ENCODE assay signal across 12 cellular contexts in the genomic region with DNA sequence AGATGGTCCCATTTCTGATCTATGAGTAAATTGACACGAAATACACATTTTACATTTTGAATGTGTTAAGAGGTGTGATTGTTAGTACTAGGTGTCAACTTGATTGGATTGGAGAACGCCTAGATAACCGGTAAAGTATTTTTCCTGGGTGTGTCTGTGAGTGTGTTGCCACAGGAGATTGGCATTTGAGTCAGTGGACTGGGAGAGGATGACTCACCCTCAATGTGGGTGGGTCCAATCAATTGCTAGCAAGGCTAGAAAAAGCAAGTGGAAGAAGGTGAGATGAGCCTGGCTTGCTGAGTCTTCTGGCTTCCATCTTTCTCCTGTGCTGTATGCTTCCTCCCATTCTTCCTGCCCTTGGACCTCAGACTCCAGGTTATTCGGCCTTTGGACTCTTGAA.
A peak's percentile ranks its signal among the peaks of the same experiment; 100 is the strongest.
DNase-seq lines count a peak whose midpoint lies in the region; ATAC-seq and TF ChIP-seq lines count a peak whose summit lies in the region.
"Had no signal": no experiment of that assay in that cellular context is flagged by ENCODE, and none has a peak within 500 bp of the region (broad histone marks: within the 10 kb centered on the region; RNA-seq: fewer than 3 reads in every experiment).

No MANE protein-coding gene starts in this region.

- H3K4me1 Mint-ChIP-seq in Caco-2 (ENCODE audit: low read depth, unreplicated experiment), result peaks cover 10% of the 10 kb centered on the region
- H3K4me1 Mint-ChIP-seq: activated naive CD4-positive, alpha-beta T cell treated with anti-CD3 and anti-CD28 coated beads, Interleukin-2, amount 50 U/mL, for 24 hours had no signal

- H3K36me3 ChIP-seq in Caco-2 (ENCODE audit: control insufficient read depth, insufficient read depth, low read length) (no peaks in the 10 kb centered on the region), brain microvascular endothelial cell (replicated peaks) (no peaks in the 10 kb centered on the region), heart right ventricle (no peaks in the 10 kb centered on the region)

- H3K36me3 Mint-ChIP-seq in Caco-2 (ENCODE audit: insufficient read depth, unreplicated experiment), result no peaks in the 10 kb centered on the region
- H3K36me3 Mint-ChIP-seq: activated naive CD4-positive, alpha-beta T cell treated with anti-CD3 and anti-CD28 coated beads, Interleukin-2, amount 50 U/mL, for 24 hours had no signal

- WGBS in heart right ventricle, 2 donors, result 81% methylated on average over 4 of the region's 4 CpGs

- H3K4me3 Mint-ChIP-seq in Caco-2 (ENCODE audit: unreplicated experiment), result no peak overlapping the region
- H3K4me3 Mint-ChIP-seq: activated naive CD4-positive, alpha-beta T cell treated with anti-CD3 and anti-CD28 coated beads, Interleukin-2, amount 50 U/mL, for 24 hours had no signal

- intact Hi-C loops in Caco-2 (cut with micrococcal nuclease; ENCODE audit: unreplicated experiment) (no loop called here), heart right ventricle (cut with DNase I) (no loop called here)

- POLR2A ChIA-PET in Caco-2 (lab: Charles Lee), result no interaction called here

- TF ChIP-seq CTCF in Caco-2 (IDR thresholded peaks at IDR 0.05; ENCODE audit: insufficient read depth in 1 of 2, low read depth in 1 of 2, low read length in 1 of 2, severe bottlenecking in 1 of 2, unreplicated experiment in 1 of 2) (no peak), brain microvascular endothelial cell (IDR thresholded peaks at IDR 0.05; ENCODE audit: low read depth, low read length, missing control alignments) (no peak), heart right ventricle (IDR thresholded peaks at IDR 0.05) (no peak)

- no peak overlapping the region for H3K27ac Mint-ChIP-seq in Caco-2 (ENCODE audit: unreplicated experiment)
- H3K27ac Mint-ChIP-seq: activated naive CD4-positive, alpha-beta T cell treated with anti-CD3 and anti-CD28 coated beads, Interleukin-2, amount 50 U/mL, for 24 hours had no signal

- in situ Hi-C loops in brain microvascular endothelial cell (cut with HindIII; ENCODE audit: low pct_ligation_motif_present, low sequenced_read_pairs), result no loop called here

- CTCF ChIA-PET in Caco-2 (lab: Charles Lee), result no interaction called here

- no peak for ATAC-seq in heart right ventricle
- no peak for ATAC-seq in HG03342 (IDR thresholded peaks at IDR 0.05; ENCODE audit: unreplicated experiment)
- ATAC-seq: psoas muscle had no signal

- H3K4me1 ChIP-seq in Caco-2, result no peaks in the 10 kb centered on the region
- no peaks in the 10 kb centered on the region for H3K4me1 ChIP-seq in heart right ventricle
- H3K4me1 ChIP-seq: psoas muscle had no signal

- H3K27me3 ChIP-seq in Caco-2 (replicated peaks; ENCODE audit: control insufficient read depth, insufficient read depth, low read length), result no peaks in the 10 kb centered on the region
- no peaks in the 10 kb centered on the region for H3K27me3 ChIP-seq in brain microvascular endothelial cell (replicated peaks)
- H3K27me3 ChIP-seq in heart right ventricle, result no peaks in the 10 kb centered on the region

- H3K9me3 ChIP-seq in Caco-2, result no peaks in the 10 kb centered on the region
- H3K9me3 ChIP-seq in heart right ventricle, result no peaks in the 10 kb centered on the region
- H3K9me3 ChIP-seq: psoas muscle had no signal

- peaks cover 10% of the 10 kb centered on the region for H3K27me3 Mint-ChIP-seq in Caco-2 (ENCODE audit: insufficient read depth, unreplicated experiment)
- H3K27me3 Mint-ChIP-seq: activated naive CD4-positive, alpha-beta T cell treated with anti-CD3 and anti-CD28 coated beads, Interleukin-2, amount 50 U/mL, for 24 hours had no signal

- BruUV-seq in Caco-2 (replicated peaks; lab: Mats Ljungman, UMichigan), result no TSS peak

- no peaks in the 10 kb centered on the region for H3K9me3 Mint-ChIP-seq in Caco-2 (ENCODE audit: unreplicated experiment)
- H3K9me3 Mint-ChIP-seq: activated naive CD4-positive, alpha-beta T cell treated with anti-CD3 and anti-CD28 coated beads, Interleukin-2, amount 50 U/mL, for 24 hours had no signal

- H3K4me3 ChIP-seq in Caco-2 (ENCODE audit: low read depth, low read length), result no peak overlapping the region
- no peak overlapping the region for H3K4me3 ChIP-seq in brain microvascular endothelial cell (ENCODE audit: low read depth, low read length)
- no peak overlapping the region for H3K4me3 ChIP-seq in heart right ventricle
- H3K4me3 ChIP-seq: psoas muscle had no signal

- H3K27ac ChIP-seq in brain microvascular endothelial cell (no peak overlapping the region), heart right ventricle (no peak overlapping the region)
- H3K27ac ChIP-seq: psoas muscle had no signal

- DNase-seq in Caco-2, result peak; percentile 19 to 37
- DNase-seq in LHCN-M2 (ENCODE audit: low read depth), result peak; percentile 25
- peak; percentile 63 for DNase-seq in brain microvascular endothelial cell
- DNase-seq in kidney glomerular epithelial cell (lab: John Stamatoyannopoulos, UW), result peak; percentile 36
- DNase-seq in heart right ventricle, result no peak
- DNase-seq in activated gamma-delta T cell treated with Interleukin-2 at 50 U/mL for 16 hours, result no peak
- no peak for DNase-seq in DMS 273 (lab: John Stamatoyannopoulos, UW; ENCODE audit: unreplicated experiment)
- DNase-seq: cerebellar nuclear complex, NCI-H524 treated with DMSO at 0.1 percent for 48 hours, psoas muscle had no signal

Comparison
In these comparisons a context has a peak if more than half of its experiments do, and no peak if none do; other contexts are left out.
1. DNase-seq: peak in Caco-2 (2 of 2), LHCN-M2 (single experiment), brain microvascular endothelial cell (single experiment) and kidney glomerular epithelial cell (single experiment); none in heart right ventricle (0 of 2), activated gamma-delta T cell treated with Interleukin-2 at 50 U/mL for 16 hours (single experiment) and DMS 273 (single experiment).